In the genomic region with DNA sequence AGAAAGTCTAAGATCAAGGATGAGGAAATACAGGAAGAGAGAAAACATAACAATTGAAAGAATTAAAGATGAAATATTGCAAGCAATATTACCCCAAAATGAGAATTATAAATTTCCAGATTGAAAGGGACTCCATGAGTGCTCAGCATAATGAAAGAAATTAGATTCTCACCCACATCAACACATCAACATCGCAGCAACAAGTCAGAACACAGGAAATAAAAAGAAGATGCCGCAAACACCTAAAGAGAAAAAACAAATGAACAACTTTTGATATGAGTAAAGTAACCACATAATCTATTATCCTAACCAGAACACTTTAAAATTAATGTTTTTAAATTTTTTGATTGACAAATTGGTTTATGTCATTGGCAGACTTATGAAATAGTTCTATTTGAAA, we compare ENCODE assay signal across 17 cellular contexts.
"Had no signal": no experiment of that assay in that cellular context is flagged by ENCODE, and none has a peak within 500 bp of the region (broad histone marks: within the 10 kb centered on the region; RNA-seq: fewer than 3 reads in every experiment).

No MANE protein-coding gene starts in this region.

- H3K4me3 Mint-ChIP-seq: activated naive CD4-positive, alpha-beta T cell treated with anti-CD3 and anti-CD28 coated beads for 36 hours; activated naive CD8-positive, alpha-beta T cell treated with anti-CD3 and anti-CD28 coated beads, Interleukin-2, amount 50 U/mL, for 24 hours; brain; T-helper 2 cell treated with Interferon-gamma antibody and Interleukin-4, amounts not matched to agents 5 μg/mL and 100 μg/mL, for 36 hours had no signal

- H3K4me1 ChIP-seq: gastrocnemius medialis, thyroid gland had no signal

- FAIRE-seq: TTC549 had no signal

- H3K27me3 Mint-ChIP-seq: activated naive CD8-positive, alpha-beta T cell treated with anti-CD3 and anti-CD28 coated beads, Interleukin-2, amount 50 U/mL, for 24 hours had no signal

- H3K36me3 Mint-ChIP-seq: brain had no signal

- H3K27ac Mint-ChIP-seq: activated naive CD4-positive, alpha-beta T cell treated with anti-CD3 and anti-CD28 coated beads for 36 hours; activated naive CD8-positive, alpha-beta T cell treated with anti-CD3 and anti-CD28 coated beads, Interleukin-2, amount 50 U/mL, for 24 hours; activated T-helper 2 cell treated with anti-CD3 and anti-CD28 coated beads, Interferon-gamma antibody, Interleukin-2, Interleukin-4, amounts not matched to agents 10 μg/mL and 5 μg/mL and 100 μg/mL, durations not matched to agents 14 hours and 24 hours and 36 hours; brain; T-helper 2 cell treated with Interferon-gamma antibody and Interleukin-4, amounts not matched to agents 5 μg/mL and 100 μg/mL, for 36 hours had no signal

- DNase-seq: activated naive CD4-positive, alpha-beta T cell treated with anti-CD3 and anti-CD28 coated beads for 36 hours; activated naive CD8-positive, alpha-beta T cell treated with anti-CD3 and anti-CD28 coated beads, Interleukin-2, amount 50 U/mL, for 24 hours; anterior cingulate cortex; erythroblast; gastrocnemius medialis; head of caudate nucleus; left ventricle myocardium superior; stimulated activated CD4-positive, alpha-beta T cell treated with anti-CD3 and anti-CD28 coated beads, Interleukin-4, amount 100 ng/mL, for 4 hours; stimulated activated naive CD4-positive, alpha-beta T cell treated with Interleukin-2 at 50 U/mL for 16 hours; SW 1271; thyroid gland had no signal

- ATAC-seq: activated naive CD8-positive, alpha-beta T cell treated with anti-CD3 and anti-CD28 coated beads, Interleukin-2, amount 50 U/mL, for 24 hours; gastrocnemius medialis; left ventricle myocardium superior; sciatic nerve had no signal

- H3K27ac ChIP-seq: coronary artery, gastrocnemius medialis, thyroid gland had no signal

- H3K4me3 ChIP-seq: coronary artery, gastrocnemius medialis, thyroid gland had no signal

- H3K4me1 Mint-ChIP-seq: brain had no signal

- H3K36me3 ChIP-seq: gastrocnemius medialis, thyroid gland had no signal

- H3K9me3 ChIP-seq: gastrocnemius medialis, thyroid gland had no signal
